19 cellular contexts compared by ENCODE assay signal in genomic region chr4:75742451-75742850, GRCh38.
"Had no signal": no experiment of that assay in that cellular context is flagged by ENCODE, and none has a peak within 500 bp of the region (broad histone marks: within the 10 kb centered on the region; RNA-seq: fewer than 3 reads in every experiment).

No MANE protein-coding gene starts in this region.

- H3K4me3 ChIP-seq: colonic mucosa, esophagus squamous epithelium, heart right ventricle, left lung, lower lobe of right lung had no signal

- H3K4me1 ChIP-seq: colonic mucosa had no signal

- DNase-seq: colonic mucosa; cortex of kidney; effector CD8-positive, alpha-beta T cell; effector memory CD8-positive, alpha-beta T cell; endodermal cell; erythroblast; esophagus squamous epithelium; foreskin keratinocyte; glutamatergic neuron; head of caudate nucleus; heart right ventricle; hippocampal formation; left cardiac atrium; left lung; left ventricle myocardium superior; lower lobe of right lung; midbrain; naive B cell had no signal

- H3K27me3 ChIP-seq: colonic mucosa, esophagus squamous epithelium, foreskin keratinocyte, heart right ventricle, left lung had no signal

- H3K9me3 ChIP-seq: colonic mucosa, esophagus squamous epithelium, heart right ventricle, left lung, lower lobe of right lung had no signal

- H3K27ac ChIP-seq: colonic mucosa, epithelial cell of prostate, esophagus squamous epithelium, foreskin keratinocyte, heart right ventricle, left lung, lower lobe of right lung had no signal

- H3K36me3 ChIP-seq: colonic mucosa had no signal
